In the genomic region with DNA sequence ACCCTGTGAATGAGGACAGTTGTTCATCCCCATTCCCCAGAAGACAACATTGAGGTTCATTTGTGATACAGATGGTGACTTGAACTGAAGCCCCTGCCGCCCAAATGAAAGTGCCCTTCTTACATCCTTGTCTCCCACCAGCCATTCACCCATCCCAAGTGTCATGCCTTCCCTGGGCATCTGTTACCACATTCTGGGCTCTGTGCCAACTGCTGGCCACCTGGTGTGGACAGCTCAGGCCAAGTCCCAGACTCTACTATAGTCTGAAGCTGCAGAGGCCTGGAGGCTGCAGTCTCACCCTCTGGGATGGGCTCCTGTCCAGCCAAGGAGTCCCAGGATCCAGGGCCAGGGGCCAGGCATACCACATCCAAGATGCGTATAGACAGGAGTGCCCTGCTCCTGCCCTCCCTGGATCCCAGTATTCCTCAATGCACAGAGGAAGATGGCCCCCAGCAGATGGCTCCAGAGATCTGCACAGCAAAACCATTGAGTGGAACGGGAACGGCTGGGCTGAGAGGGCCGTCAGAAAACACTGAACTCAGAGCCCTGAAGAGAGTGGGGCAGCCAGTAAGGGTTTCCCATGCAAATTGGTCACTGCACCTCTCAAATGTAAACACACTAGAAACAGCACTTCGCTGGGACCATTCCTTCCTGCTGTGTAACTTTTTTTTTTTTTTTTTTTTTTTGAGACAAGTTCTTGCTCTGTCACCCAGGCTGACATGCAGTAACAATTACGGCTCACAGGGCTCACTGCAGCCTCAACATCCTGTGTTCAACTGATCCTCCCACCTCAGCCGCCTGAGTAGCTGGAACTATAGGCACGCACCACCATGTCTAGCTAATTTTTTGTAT, we compare ENCODE assay signal across 8 cellular contexts. TPM values are rescaled to one million over a fixed set of nuclear protein-coding genes. Genes with fewer than 3 reads are reported as not detected.
DNase-seq lines count a peak whose midpoint lies in the region; ATAC-seq and TF ChIP-seq lines count a peak whose summit lies in the region.

No MANE protein-coding gene starts in this region.

- H3K9ac ChIP-seq in mucosa of rectum (ENCODE audit: low read depth in 1 of 2, low read length in 2 of 2): peak overlapping the region; percentile 65

- H3K4me1 ChIP-seq in mucosa of rectum (ENCODE audit: control insufficient read depth in 2 of 2, insufficient read depth in 2 of 2, low read length in 2 of 2): peaks cover 50 to 58% of the 10 kb centered on the region in 2 donors
- peaks cover 8 to 10% of the 10 kb centered on the region in 2 donors for H3K4me1 ChIP-seq in thoracic aorta (ENCODE audit: control insufficient read depth in 1 of 2, low read depth in 2 of 2)

- H3K36me3 ChIP-seq in mucosa of rectum (ENCODE audit: control insufficient read depth in 2 of 2, insufficient read depth in 2 of 2, low read length in 2 of 2) (peaks cover 3 to 4% of the 10 kb centered on the region in 2 donors), thoracic aorta (no peaks in the 10 kb centered on the region)

- H3K9me3 ChIP-seq in mucosa of rectum (ENCODE audit: control insufficient read depth in 2 of 2, low read length in 2 of 2) (no peaks in the 10 kb centered on the region), thoracic aorta (no peaks in the 10 kb centered on the region)

- H3K4me3 ChIP-seq in epithelial cell of esophagus (ENCODE audit: low read length) (no peak overlapping the region), mucosa of rectum (ENCODE audit: low read length in 2 of 2) (peak overlapping the region in 1 of 2 donors; percentile 15), thoracic aorta (no peak overlapping the region)

- H3K27me3 ChIP-seq in mucosa of rectum (ENCODE audit: control insufficient read depth in 2 of 2, insufficient read depth in 2 of 2, low read length in 2 of 2) (no peaks in the 10 kb centered on the region), thoracic aorta (replicated peaks; ENCODE audit: insufficient read depth) (no peaks in the 10 kb centered on the region)

- TF ChIP-seq CTCF in epithelial cell of esophagus (IDR thresholded peaks at IDR 0.05; ENCODE audit: insufficient read depth, low read depth, low read length, missing control alignments): peak; percentile 79
- TF ChIP-seq CTCF in thoracic aorta (IDR thresholded peaks at IDR 0.05): peak; percentile 33

- DNase-seq in DMS53 treated with DMSO at 0.1 percent for 48 hours (lab: John Stamatoyannopoulos, UW; ENCODE audit: unreplicated experiment) (peak; percentile 100), NCI-H748 treated with DMSO at 0.1 percent for 48 hours (lab: John Stamatoyannopoulos, UW) (peak; percentile 52), activated T-cell treated with anti-CD3 and anti-CD28 coated beads for 1 hour (ENCODE audit: low read depth) (peak; percentile 42), epithelial cell of esophagus (ENCODE audit: low read depth) (peak; percentile 79), thoracic aorta (ENCODE audit: low spot score) (no peak)

- ATAC-seq in HG02852 (IDR thresholded peaks at IDR 0.05; ENCODE audit: unreplicated experiment) (peak; percentile 47), thoracic aorta (ENCODE audit: insufficient number of reproducible peaks, low FRiP score, low read depth) (no peak), GM19035 (IDR thresholded peaks at IDR 0.05; ENCODE audit: unreplicated experiment) (no peak)

- H3K27ac ChIP-seq in mucosa of rectum (ENCODE audit: low read depth in 2 of 2, low read length in 2 of 2) (peak overlapping the region; percentile 85 to 87), thoracic aorta (no peak overlapping the region)

RNA-seq across cellular contexts. Expression of gene ARRB1, which starts 22.8 kb away (rescaled TPM):
- total RNA-seq in thoracic aorta: 10 to 100 TPM; 27.1 to 30.6 TPM

Comparison
In these comparisons a context has a peak if more than half of its experiments do, and no peak if none do; other contexts are left out.
1. H3K27ac ChIP-seq: peak in mucosa of rectum (2 of 2); none in thoracic aorta (0 of 2).